Comparison of ENCODE assay signal across 1 cellular context in genomic region chr4:17315459-17315858, GRCh38.
TF ChIP-seq lines count a peak whose summit lies in the region.

No MANE protein-coding gene starts in this region.

TF ChIP-seq in H1, 55 proteins besides CTCF, POLR2A, EP300 and RAD21 (continued from another document):
- TF ChIP-seq CHD7 (IDR thresholded peaks at IDR 0.05; ENCODE audit: insufficient replicate concordance, low read length) (no peak), TCF12 (IDR thresholded peaks at IDR 0.05; ENCODE audit: low read depth, low read length) (no peak), BCL11A (IDR thresholded peaks at IDR 0.05; ENCODE audit: low read depth in 2 of 2, low read length in 2 of 2) (no peak), HDAC2 (IDR thresholded peaks at IDR 0.05; ENCODE audit: borderline replicate concordance in 1 of 2, low read depth in 2 of 2, low read length in 2 of 2) (no peak), NRF1 (IDR thresholded peaks at IDR 0.05; ENCODE audit: low read depth, low read length) (no peak), SIN3A (conservative IDR thresholded peaks at IDR 0.05 in 1 of 2, IDR thresholded peaks at IDR 0.05 in 1 of 2; ENCODE audit: low read depth in 1 of 2, low read length in 2 of 2) (no peak), RBBP5 (IDR thresholded peaks at IDR 0.05; ENCODE audit: borderline replicate concordance, low read depth, low read length) (no peak), ASH2L (IDR thresholded peaks at IDR 0.05; ENCODE audit: low read length) (no peak), SUZ12 (IDR thresholded peaks at IDR 0.05; ENCODE audit: low read length) (no peak), YY1 (IDR thresholded peaks at IDR 0.05; ENCODE audit: low read depth, low read length) (no peak)
